1 cellular context compared by ENCODE assay signal in the genomic region with DNA sequence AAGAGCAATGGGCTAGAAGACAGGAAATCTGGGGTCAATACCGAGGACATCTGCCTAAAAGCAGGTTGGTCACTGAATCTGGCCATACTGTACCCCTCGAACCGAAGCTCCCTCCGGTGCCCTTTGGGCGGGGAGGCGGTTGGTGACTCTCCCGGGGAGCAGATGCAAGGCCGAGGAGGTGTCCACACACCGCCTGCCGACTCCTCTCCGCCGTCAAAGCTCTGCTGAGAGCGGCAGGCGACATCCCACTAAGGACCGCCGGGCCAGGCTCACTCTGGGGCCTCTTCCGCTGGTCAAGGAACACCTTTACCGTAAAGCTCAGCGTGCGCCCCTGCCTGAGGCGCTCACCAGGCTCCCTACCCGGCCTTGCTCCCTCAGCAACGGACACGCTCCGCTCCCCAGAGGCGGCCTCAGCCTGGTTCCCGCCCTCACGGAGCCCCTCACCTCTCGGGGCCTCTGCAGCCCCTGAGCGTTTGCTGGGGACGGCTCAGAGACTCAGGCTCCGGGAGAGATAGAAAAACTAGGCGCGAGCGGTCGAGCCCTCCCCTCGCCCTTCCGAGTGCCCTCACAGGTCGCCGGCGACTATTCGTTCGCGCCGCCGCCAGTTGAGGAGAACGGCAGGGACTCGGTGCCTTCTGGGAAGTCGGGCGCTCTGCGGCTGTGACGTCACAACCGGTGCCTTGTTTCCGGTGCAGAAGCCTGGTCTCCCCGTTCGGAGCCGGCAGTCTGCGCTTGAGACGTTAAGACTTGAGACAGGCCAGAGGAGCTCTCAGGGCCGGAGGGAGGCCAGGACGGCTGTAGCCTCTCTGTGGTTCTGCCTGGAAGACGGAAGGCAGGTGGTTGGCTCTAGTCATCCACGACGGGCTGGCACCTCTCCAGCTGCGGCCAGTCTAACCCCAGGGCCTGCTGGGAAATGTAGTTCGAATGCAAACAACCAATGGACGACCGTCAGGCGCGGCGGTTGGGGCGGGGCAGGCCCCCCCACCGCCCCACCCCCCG.
A peak's percentile ranks its signal among the peaks of the same experiment; 100 is the strongest.
TF ChIP-seq lines count a peak whose summit lies in the region.

A gene with protein sequence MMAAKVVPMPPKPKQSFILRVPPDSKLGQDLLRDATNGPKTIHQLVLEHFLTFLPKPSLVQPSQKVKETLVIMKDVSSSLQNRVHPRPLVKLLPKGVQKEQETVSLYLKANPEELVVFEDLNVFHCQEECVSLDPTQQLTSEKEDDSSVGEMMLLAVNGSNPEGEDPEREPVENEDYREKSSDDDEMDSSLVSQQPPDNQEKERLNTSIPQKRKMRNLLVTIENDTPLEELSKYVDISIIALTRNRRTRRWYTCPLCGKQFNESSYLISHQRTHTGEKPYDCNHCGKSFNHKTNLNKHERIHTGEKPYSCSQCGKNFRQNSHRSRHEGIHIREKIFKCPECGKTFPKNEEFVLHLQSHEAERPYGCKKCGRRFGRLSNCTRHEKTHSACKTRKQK (minus strand): TSS at position 616 of the 999 bp plus-strand sequence. CDS start 1,403 bp downstream, outside the sequence.

TF ChIP-seq in HepG2, 621 proteins besides CTCF, POLR2A, EP300 and RAD21 (continued from another document and continues in another):
- peak; percentile 59; the same call in 1 of the 2 replicates for TF ChIP-seq NFKBIZ (CRISPR knock-in tag; IDR thresholded peaks at IDR 0.05)
- no peak for TF ChIP-seq MIER3 (CRISPR knock-in tag; IDR thresholded peaks at IDR 0.05; ENCODE audit: borderline replicate concordance)
- peak; percentile 85 for TF ChIP-seq KMT2B (CRISPR knock-in tag; IDR thresholded peaks at IDR 0.05)
- TF ChIP-seq ZNF883 (CRISPR knock-in tag; IDR thresholded peaks at IDR 0.05; ENCODE audit: not compliant biosample characterization) = peak; percentile 92
- TF ChIP-seq SALL1 (CRISPR knock-in tag; IDR thresholded peaks at IDR 0.05) = peak; percentile 82
- peak; percentile 91 for TF ChIP-seq GABPA (IDR thresholded peaks at IDR 0.05; ENCODE audit: low read depth, low read length)
- TF ChIP-seq GABPA (CRISPR knock-in tag; IDR thresholded peaks at IDR 0.05; ENCODE audit: low read depth) = peak; percentile 96
- TF ChIP-seq RFXAP (CRISPR knock-in tag; IDR thresholded peaks at IDR 0.05; ENCODE audit: borderline replicate concordance) = peak; percentile 77; the same call in 1 of the 2 replicates
- no peak for TF ChIP-seq ZNF841 (CRISPR knock-in tag; IDR thresholded peaks at IDR 0.05; ENCODE audit: borderline replicate concordance)
- peak; percentile 92 for TF ChIP-seq ZFX (CRISPR knock-in tag; IDR thresholded peaks at IDR 0.05; ENCODE audit: low read depth)
- peak; percentile 48; the same call in 1 of the 2 replicates for TF ChIP-seq BRCA1 (CRISPR knock-in tag; IDR thresholded peaks at IDR 0.05)
- TF ChIP-seq GLI4 (CRISPR knock-in tag; IDR thresholded peaks at IDR 0.05; ENCODE audit: borderline replicate concordance) = peak; percentile 87; the same call in 1 of the 2 replicates
- TF ChIP-seq ATF7-NPFF (CRISPR knock-in tag; IDR thresholded peaks at IDR 0.05; ENCODE audit: low read depth) = peak; percentile 85
- TF ChIP-seq ZNF468 (CRISPR knock-in tag; IDR thresholded peaks at IDR 0.05) = no peak
- 0 out of 2 replicates have a peak, but pooled peaks have one; percentile 60 for TF ChIP-seq DNMT3B (CRISPR knock-in tag; conservative IDR thresholded peaks at IDR 0.05)
- no peak for TF ChIP-seq ZSCAN5A (CRISPR knock-in tag; IDR thresholded peaks at IDR 0.05; ENCODE audit: borderline replicate concordance)
- no peak for TF ChIP-seq TBP (CRISPR knock-in tag; IDR thresholded peaks at IDR 0.05)
- peak; percentile 91; the same call in 1 of the 2 replicates for TF ChIP-seq ZSCAN12 (CRISPR knock-in tag; IDR thresholded peaks at IDR 0.05)
- TF ChIP-seq ZNF407 (CRISPR knock-in tag; IDR thresholded peaks at IDR 0.05; ENCODE audit: not compliant biosample characterization) = peak; percentile 79
- TF ChIP-seq ZNF577 (CRISPR knock-in tag; IDR thresholded peaks at IDR 0.05; ENCODE audit: borderline replicate concordance, low read depth) = no peak
- peak; percentile 64; the same call in 1 of the 2 replicates for TF ChIP-seq ZNF556 (CRISPR knock-in tag; IDR thresholded peaks at IDR 0.05; ENCODE audit: borderline replicate concordance)
- TF ChIP-seq POGZ (CRISPR knock-in tag; IDR thresholded peaks at IDR 0.05) = 0 out of 2 replicates have a peak, but pooled peaks have one; percentile 28
- peak; percentile 88 for TF ChIP-seq PHF20 (CRISPR knock-in tag; IDR thresholded peaks at IDR 0.05)
- peak; percentile 77; the same call in 1 of the 2 replicates for TF ChIP-seq ZNF430 (CRISPR knock-in tag; IDR thresholded peaks at IDR 0.05)
- 0 out of 2 replicates have a peak, but pooled peaks have one; percentile 56 for TF ChIP-seq KLF6 (CRISPR knock-in tag; IDR thresholded peaks at IDR 0.05)
- TF ChIP-seq YEATS2 (CRISPR knock-in tag; IDR thresholded peaks at IDR 0.05; ENCODE audit: borderline replicate concordance) = peak; percentile 79
- TF ChIP-seq E2F5 (CRISPR knock-in tag; conservative IDR thresholded peaks at IDR 0.05) = 0 out of 2 replicates have a peak, but pooled peaks have one; percentile 26
- TF ChIP-seq KDM6A (CRISPR knock-in tag; IDR thresholded peaks at IDR 0.05; ENCODE audit: low read depth) = no peak
- peak; percentile 77; the same call in 1 of the 2 replicates for TF ChIP-seq ZNF441 (CRISPR knock-in tag; IDR thresholded peaks at IDR 0.05; ENCODE audit: borderline replicate concordance)
- 0 out of 2 replicates have a peak, but pooled peaks have one; percentile 26 for TF ChIP-seq TIGD3 (CRISPR knock-in tag; IDR thresholded peaks at IDR 0.05; ENCODE audit: borderline replicate concordance)
